ENCODE assay signal across 8 cellular contexts in genomic region chr4:37803348-37803973, GRCh38. TPM values are rescaled to one million over a fixed set of nuclear protein-coding genes. Genes with fewer than 3 reads are reported as not detected.
DNase-seq lines count a peak whose midpoint lies in the region; ATAC-seq and TF ChIP-seq lines count a peak whose summit lies in the region.

No MANE protein-coding gene starts in this region.

- no peaks in the 10 kb centered on the region for H4K20me1 ChIP-seq in OCI-LY1 (ENCODE audit: insufficient read depth, low read length)

- H3K4me3 Mint-ChIP-seq in CD4-positive, CD25-positive, alpha-beta regulatory T cell, result no peak overlapping the region
- no peak overlapping the region for H3K4me3 Mint-ChIP-seq in HFFc6
- H3K4me3 Mint-ChIP-seq in endothelial cell (ENCODE audit: unreplicated experiment), result no peak overlapping the region
- H3K4me3 Mint-ChIP-seq in neural crest cell, result no peak overlapping the region

- no peak overlapping the region for H3K4me2 ChIP-seq in OCI-LY1 (ENCODE audit: low read length)

- no peaks in the 10 kb centered on the region for H3K4me1 Mint-ChIP-seq in CD4-positive, CD25-positive, alpha-beta regulatory T cell
- H3K4me1 Mint-ChIP-seq in HFFc6 (ENCODE audit: low read depth), result peaks cover 5% of the 10 kb centered on the region; the same call in 1 of the 2 replicates
- H3K4me1 Mint-ChIP-seq in endothelial cell (ENCODE audit: unreplicated experiment), result peaks cover 8% of the 10 kb centered on the region
- H3K4me1 Mint-ChIP-seq in neural crest cell, result peaks cover 23% of the 10 kb centered on the region

- no peaks in the 10 kb centered on the region for H3K36me3 ChIP-seq in CD4-positive, CD25-positive, alpha-beta regulatory T cell (ENCODE audit: control insufficient read depth, insufficient read depth, low read length)
- H3K36me3 ChIP-seq in OCI-LY1 (ENCODE audit: insufficient read depth, low read length), result no peaks in the 10 kb centered on the region

- TF ChIP-seq CTCF in HFFc6 (IDR thresholded peaks at IDR 0.05) (peak; percentile 84), OCI-LY1 (IDR thresholded peaks at IDR 0.05; ENCODE audit: low read length) (peak; percentile 54), endothelial cell (IDR thresholded peaks at IDR 0.05; ENCODE audit: unreplicated experiment) (peak; percentile 48), neural crest cell (conservative IDR thresholded peaks at IDR 0.05) (peak; percentile 74)

- 0 out of 2 replicates have a peak overlapping the region, but pooled peaks have one; percentile 75 for H2AFZ ChIP-seq in OCI-LY1 (ENCODE audit: low read length)

- no peak for ATAC-seq in CD4-positive, CD25-positive, alpha-beta regulatory T cell (ENCODE audit: low read depth in 2 of 2)
- no peak for ATAC-seq in HG03460 (IDR thresholded peaks at IDR 0.05; ENCODE audit: unreplicated experiment)

- no peak overlapping the region for H3K9ac ChIP-seq in OCI-LY1 (ENCODE audit: low read length)

- H3K9me2 ChIP-seq in OCI-LY1 (ENCODE audit: low read depth, low read length), result no peaks in the 10 kb centered on the region

- no peak overlapping the region for H3K27ac Mint-ChIP-seq in CD4-positive, CD25-positive, alpha-beta regulatory T cell
- no peak overlapping the region for H3K27ac Mint-ChIP-seq in HFFc6
- H3K27ac Mint-ChIP-seq in endothelial cell (ENCODE audit: unreplicated experiment), result no peak overlapping the region
- H3K27ac Mint-ChIP-seq in neural crest cell (ENCODE audit: unreplicated experiment), result no peak overlapping the region

- no peaks in the 10 kb centered on the region for H3K4me1 ChIP-seq in CD4-positive, CD25-positive, alpha-beta regulatory T cell (ENCODE audit: control insufficient read depth, insufficient read depth, low read length, poor library complexity, severe bottlenecking)
- H3K4me1 ChIP-seq in OCI-LY1 (ENCODE audit: insufficient read depth, low read length, severe bottlenecking), result peaks cover 24% of the 10 kb centered on the region

- peaks cover 0 to 2% (median 0%) of the 10 kb centered on the region in 7 donors for H3K9me3 Mint-ChIP-seq in CD4-positive, CD25-positive, alpha-beta regulatory T cell
- H3K9me3 Mint-ChIP-seq in HFFc6, result no peaks in the 10 kb centered on the region
- no peaks in the 10 kb centered on the region for H3K9me3 Mint-ChIP-seq in endothelial cell (ENCODE audit: unreplicated experiment)
- peaks cover 2% of the 10 kb centered on the region for H3K9me3 Mint-ChIP-seq in neural crest cell

- H3K4me3 ChIP-seq in CD4-positive, CD25-positive, alpha-beta regulatory T cell (ENCODE audit: low read depth, low read length), result no peak overlapping the region
- H3K4me3 ChIP-seq in OCI-LY1 (ENCODE audit: low read depth, low read length, poor library complexity, severe bottlenecking), result no peak overlapping the region

- H3K79me2 ChIP-seq in OCI-LY1 (ENCODE audit: insufficient read depth, low read length), result no peaks in the 10 kb centered on the region

- H3F3A ChIP-seq in OCI-LY1 (ENCODE audit: insufficient read depth, low read length), result no peaks in the 10 kb centered on the region

- no peak overlapping the region for H3K27ac ChIP-seq in CD4-positive, CD25-positive, alpha-beta regulatory T cell (ENCODE audit: insufficient read depth, low read length, poor library complexity, severe bottlenecking)
- H3K27ac ChIP-seq in OCI-LY1 (ENCODE audit: low read depth, low read length, poor library complexity, severe bottlenecking), result no peak overlapping the region

- H3K27me3 Mint-ChIP-seq in CD4-positive, CD25-positive, alpha-beta regulatory T cell, result peaks cover 28% of the 10 kb centered on the region
- peaks cover 6% of the 10 kb centered on the region; the same call in 1 of the 2 replicates for H3K27me3 Mint-ChIP-seq in HFFc6 (ENCODE audit: insufficient read depth)
- H3K27me3 Mint-ChIP-seq in endothelial cell (ENCODE audit: unreplicated experiment), result no peaks in the 10 kb centered on the region
- no peaks in the 10 kb centered on the region for H3K27me3 Mint-ChIP-seq in neural crest cell (ENCODE audit: low read depth)

- no peaks in the 10 kb centered on the region for H3K9me3 ChIP-seq in CD4-positive, CD25-positive, alpha-beta regulatory T cell (ENCODE audit: control insufficient read depth in 2 of 2, low read length in 2 of 2)
- H3K9me3 ChIP-seq in OCI-LY1 (ENCODE audit: low read length), result no peaks in the 10 kb centered on the region

- H3K27me3 ChIP-seq in CD4-positive, CD25-positive, alpha-beta regulatory T cell (ENCODE audit: control insufficient read depth, insufficient read depth, low read length), result peaks cover 9% of the 10 kb centered on the region
- no peaks in the 10 kb centered on the region for H3K27me3 ChIP-seq in OCI-LY1 (ENCODE audit: insufficient read depth, low read length)

- H3K36me3 Mint-ChIP-seq in CD4-positive, CD25-positive, alpha-beta regulatory T cell, result no peaks in the 10 kb centered on the region
- H3K36me3 Mint-ChIP-seq in HFFc6 (ENCODE audit: low read depth) (no peaks in the 10 kb centered on the region), endothelial cell (ENCODE audit: low read depth, unreplicated experiment) (no peaks in the 10 kb centered on the region), neural crest cell (ENCODE audit: low read depth) (no peaks in the 10 kb centered on the region)

- peak in 2 of 3 donors; percentile 50 to 74 for DNase-seq in CD4-positive, CD25-positive, alpha-beta regulatory T cell
- DNase-seq in HFFc6 (peak; percentile 46), endothelial cell (ENCODE audit: low spot score) (no peak), neural crest cell (ENCODE audit: low read depth, low spot score) (no peak), cortex of kidney (lab: John Stamatoyannopoulos, UW) (no peak), activated gamma-delta T cell (lab: John Stamatoyannopoulos, UW) (no peak)

RNA-seq across cellular contexts. Expression of gene PGM2, which starts 23.0 kb away (rescaled TPM):
- total RNA-seq in CD4-positive, CD25-positive, alpha-beta regulatory T cell, result 22.1 TPM
- polyA plus RNA-seq in CD4-positive, CD25-positive, alpha-beta regulatory T cell, result 10 to 100 TPM; 20.5 to 29.5 (median 24.4) TPM
- total RNA-seq in HFFc6 (2021; fragmentation: NEBNext Ultra II Directional; extraction: Animal tissue kit (Norgen Biotek cat#: 25700)), result 10 to 100 TPM; 38.8 to 47.0 (median 45.0) TPM
- 16.6 TPM for total RNA-seq in endothelial cell (ENCODE audit: unreplicated experiment)
- total RNA-seq in neural crest cell, result 28.5 and 28.7 TPM in 2 replicates

Comparison
In these comparisons a context has a peak if more than half of its experiments do, and no peak if none do; other contexts are left out.
1. DNase-seq: peak in CD4-positive, CD25-positive, alpha-beta regulatory T cell (2 of 3) and HFFc6 (single experiment); none in endothelial cell (single experiment), neural crest cell (single experiment), cortex of kidney (single experiment) and activated gamma-delta T cell (single experiment).
2. Peak in every context shown above with its lines, with median percentiles within 50 percentile points of each other: CTCF ChIP-seq.